In the genomic region with DNA sequence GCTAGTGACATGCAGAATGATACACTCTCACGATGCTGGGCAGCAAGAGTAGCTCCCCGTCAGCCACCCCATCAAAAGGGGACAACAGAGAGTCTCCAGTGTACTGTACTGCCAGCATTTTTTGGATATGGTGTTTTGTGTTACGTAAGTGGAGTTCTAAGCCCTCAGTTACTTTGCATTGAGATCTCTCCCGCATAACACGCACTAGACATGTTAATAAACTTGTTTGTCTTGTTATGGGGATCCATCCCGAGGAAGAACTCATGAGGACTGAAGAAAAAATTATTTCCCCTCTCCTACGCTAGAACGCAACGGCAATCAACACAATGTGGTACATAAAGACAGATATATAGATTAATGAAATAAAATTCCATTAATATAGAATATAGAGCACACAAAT, we compare ENCODE assay signal across 41 cellular contexts.
"Had no signal": no experiment of that assay in that cellular context is flagged by ENCODE, and none has a peak within 500 bp of the region (broad histone marks: within the 10 kb centered on the region; RNA-seq: fewer than 3 reads in every experiment).

No MANE protein-coding gene starts in this region.

- ATAC-seq: activated CD4-positive, CD25-positive, alpha-beta regulatory T cell treated with anti-CD3 and anti-CD28 coated beads, Interleukin-2, amount 50 U/mL, for 24 hours; activated CD8-positive, alpha-beta T cell treated with anti-CD3 and anti-CD28 coated beads for 36 hours; activated naive CD4-positive, alpha-beta T cell treated with anti-CD3 and anti-CD28 coated beads, Interleukin-2, amount 50 U/mL, for 72 hours; activated T-cell treated with anti-CD3 and anti-CD28 coated beads, Interleukin-2, amount 50 U/mL, for 4 hours; activated T-cell treated with anti-CD3 and anti-CD28 coated beads, Interleukin-2, amount 50 U/mL, for 72 hours; activated T-helper 17 cell treated with anti-CD3 and anti-CD28 coated beads, Interleukin-2, amount 50 U/mL, for 72 hours; body of pancreas had no signal

- DNase-seq: activated CD4-positive, alpha-beta memory T cell treated with anti-CD3 and anti-CD28 coated beads for 36 hours; activated CD4-positive, alpha-beta T cell treated with anti-CD3 and anti-CD28 coated beads for 1 hour; activated CD4-positive, alpha-beta T cell treated with anti-CD3 and anti-CD28 coated beads for 4 hours; activated CD4-positive, alpha-beta T cell treated with anti-CD3 and anti-CD28 coated beads, Interleukin-2, amount 10 ng/mL, durations not matched to agents 24 days and 14 days; activated CD4-positive, alpha-beta T cell treated with anti-CD3 and anti-CD28 coated beads, Interleukin-2, amount 50 U/mL, for 1 hour; activated CD4-positive, alpha-beta T cell treated with anti-CD3 and anti-CD28 coated beads, Interleukin-2, amount 50 U/mL, for 4 hours; activated CD4-positive, CD25-positive, alpha-beta regulatory T cell; activated CD8-positive, alpha-beta memory T cell treated with anti-CD3 and anti-CD28 coated beads, Interleukin-2, amount 50 U/mL, for 4 hours; activated CD8-positive, alpha-beta T cell treated with anti-CD3 and anti-CD28 coated beads for 36 hours; activated effector memory CD4-positive, alpha-beta T cell treated with anti-CD3 and anti-CD28 coated beads, Interleukin-2, amount 50 U/mL, for 16 hours; activated gamma-delta T cell treated with Interleukin-2 at 50 U/mL for 16 hours; activated naive CD4-positive, alpha-beta T cell; activated naive CD4-positive, alpha-beta T cell treated with anti-CD3 and anti-CD28 coated beads for 36 hours; activated naive CD4-positive, alpha-beta T cell treated with anti-CD3 and anti-CD28 coated beads, Interleukin-2, amount 50 U/mL, for 16 hours; activated naive CD8-positive, alpha-beta T cell treated with anti-CD3 and anti-CD28 coated beads for 36 hours; activated T-cell treated with anti-CD3 and anti-CD28 coated beads for 4 hours; activated T-cell treated with anti-CD3 and anti-CD28 coated beads, Interleukin-2, amount 50 U/mL, for 1 hour; activated T-cell treated with anti-CD3 and anti-CD28 coated beads, Interleukin-2, amount 50 U/mL, for 4 hours; activated T-cell treated with anti-CD3 and anti-CD28 coated beads, Interleukin-2, amount 50 U/mL, for 72 hours; adrenal gland; amniotic stem cell; aorta; body of pancreas; brain microvascular endothelial cell; caudate nucleus; cerebellar nuclear complex; T-helper 1 cell; T-helper 2 cell; T-helper 9 cell had no signal

- H3K9me3 ChIP-seq: adrenal gland, body of pancreas had no signal

- H3K27ac ChIP-seq: adrenal gland, body of pancreas, brain microvascular endothelial cell, cardiac muscle cell, VCaP had no signal

- H3K4me3 ChIP-seq: adrenal gland, body of pancreas, cardiac muscle cell had no signal

- H3K4me1 ChIP-seq: adrenal gland, body of pancreas had no signal

- H3K27me3 Mint-ChIP-seq: activated CD4-positive, alpha-beta memory T cell treated with anti-CD3 and anti-CD28 coated beads for 36 hours; activated CD4-positive, alpha-beta T cell treated with anti-CD3 and anti-CD28 coated beads, Interleukin-2, amount 10 ng/mL, durations not matched to agents 24 days and 14 days; activated CD8-positive, alpha-beta T cell treated with anti-CD3 and anti-CD28 coated beads for 36 hours; activated naive CD8-positive, alpha-beta T cell treated with anti-CD3 and anti-CD28 coated beads for 36 hours; activated T-helper 17 cell treated with anti-CD3 and anti-CD28 coated beads, Interleukin-2, amount 50 U/mL, for 72 hours; central memory CD8-positive, alpha-beta T cell had no signal

- H3K4me3 Mint-ChIP-seq: activated CD4-positive, alpha-beta memory T cell treated with anti-CD3 and anti-CD28 coated beads for 36 hours; activated CD4-positive, alpha-beta T cell treated with anti-CD3 and anti-CD28 coated beads, Interleukin-2, amount 10 ng/mL, durations not matched to agents 24 days and 14 days; activated CD8-positive, alpha-beta T cell treated with anti-CD3 and anti-CD28 coated beads for 36 hours; activated naive CD4-positive, alpha-beta T cell treated with anti-CD3 and anti-CD28 coated beads for 36 hours; activated naive CD8-positive, alpha-beta T cell treated with anti-CD3 and anti-CD28 coated beads for 36 hours; activated T-cell treated with anti-CD3 and anti-CD28 coated beads, Interleukin-2, amount 50 U/mL, for 4 hours; activated T-cell treated with anti-CD3 and anti-CD28 coated beads, Interleukin-2, amount 50 U/mL, for 72 hours; activated T-helper 1 cell treated with anti-CD3 and anti-CD28 coated beads, Interleukin-12 subunit alpha, Interleukin-12 subunit beta, Interleukin-2, Interleukin-4 antibody, amounts not matched to agents 30 ng/mL and 10 ng/mL and 1 ng/mL, durations not matched to agents 14 hours and 24 hours and 36 hours; activated T-helper 17 cell treated with anti-CD3 and anti-CD28 coated beads, Interleukin-2, amount 50 U/mL, for 72 hours; central memory CD8-positive, alpha-beta T cell; T-helper 1 cell treated with Interleukin-12 subunit alpha and Interleukin-12 subunit beta and Interleukin-4 antibody, amounts not matched to agents 30 μg/mL and 1 μg/mL, for 36 hours; T-helper 2 cell treated with Interferon-gamma antibody and Interleukin-4, amounts not matched to agents 5 μg/mL and 100 μg/mL, for 36 hours had no signal

- H3K9me3 Mint-ChIP-seq: activated CD4-positive, alpha-beta memory T cell treated with anti-CD3 and anti-CD28 coated beads for 36 hours; activated CD4-positive, alpha-beta T cell treated with anti-CD3 and anti-CD28 coated beads, Interleukin-2, amount 10 ng/mL, durations not matched to agents 24 days and 14 days; activated CD8-positive, alpha-beta T cell treated with anti-CD3 and anti-CD28 coated beads for 36 hours; activated naive CD4-positive, alpha-beta T cell treated with anti-CD3 and anti-CD28 coated beads for 36 hours; activated naive CD4-positive, alpha-beta T cell treated with anti-CD3 and anti-CD28 coated beads, Interleukin-2, amount 50 U/mL, for 72 hours; activated naive CD8-positive, alpha-beta T cell treated with anti-CD3 and anti-CD28 coated beads for 36 hours; activated T-cell treated with anti-CD3 and anti-CD28 coated beads, Interleukin-2, amount 50 U/mL, for 4 hours; activated T-cell treated with anti-CD3 and anti-CD28 coated beads, Interleukin-2, amount 50 U/mL, for 72 hours; activated T-helper 1 cell treated with anti-CD3 and anti-CD28 coated beads, Interleukin-12 subunit alpha, Interleukin-12 subunit beta, Interleukin-2, Interleukin-4 antibody, amounts not matched to agents 30 ng/mL and 10 ng/mL and 1 ng/mL, durations not matched to agents 14 hours and 24 hours and 36 hours; activated T-helper 17 cell treated with anti-CD3 and anti-CD28 coated beads, Interleukin-2, amount 50 U/mL, for 72 hours; central memory CD8-positive, alpha-beta T cell; T-helper 1 cell treated with Interleukin-12 subunit alpha and Interleukin-12 subunit beta and Interleukin-4 antibody, amounts not matched to agents 30 μg/mL and 1 μg/mL, for 36 hours; T-helper 2 cell treated with Interferon-gamma antibody and Interleukin-4, amounts not matched to agents 5 μg/mL and 100 μg/mL, for 36 hours had no signal

- H3K27me3 ChIP-seq: adrenal gland, body of pancreas, brain microvascular endothelial cell, cardiac muscle cell had no signal

- FAIRE-seq: astrocyte, bronchial epithelial cell, TTC549 had no signal

- H3K27ac Mint-ChIP-seq: activated CD4-positive, alpha-beta memory T cell treated with anti-CD3 and anti-CD28 coated beads for 36 hours; activated CD4-positive, alpha-beta T cell treated with anti-CD3 and anti-CD28 coated beads, Interleukin-2, amount 10 ng/mL, durations not matched to agents 24 days and 14 days; activated CD8-positive, alpha-beta T cell treated with anti-CD3 and anti-CD28 coated beads for 36 hours; activated naive CD4-positive, alpha-beta T cell treated with anti-CD3 and anti-CD28 coated beads for 36 hours; activated naive CD4-positive, alpha-beta T cell treated with anti-CD3 and anti-CD28 coated beads, Interleukin-2, amount 50 U/mL, for 72 hours; activated naive CD8-positive, alpha-beta T cell treated with anti-CD3 and anti-CD28 coated beads for 36 hours; activated T-cell treated with anti-CD3 and anti-CD28 coated beads, Interleukin-2, amount 50 U/mL, for 72 hours; activated T-helper 1 cell treated with anti-CD3 and anti-CD28 coated beads, Interleukin-12 subunit alpha, Interleukin-12 subunit beta, Interleukin-2, Interleukin-4 antibody, amounts not matched to agents 30 ng/mL and 10 ng/mL and 1 ng/mL, durations not matched to agents 14 hours and 24 hours and 36 hours; activated T-helper 17 cell treated with anti-CD3 and anti-CD28 coated beads, Interleukin-2, amount 50 U/mL, for 72 hours; T-helper 1 cell treated with Interleukin-12 subunit alpha and Interleukin-12 subunit beta and Interleukin-4 antibody, amounts not matched to agents 30 μg/mL and 1 μg/mL, for 36 hours; T-helper 2 cell treated with Interferon-gamma antibody and Interleukin-4, amounts not matched to agents 5 μg/mL and 100 μg/mL, for 36 hours had no signal

- H3K4me1 Mint-ChIP-seq: activated naive CD8-positive, alpha-beta T cell treated with anti-CD3 and anti-CD28 coated beads for 36 hours; activated T-helper 17 cell treated with anti-CD3 and anti-CD28 coated beads, Interleukin-2, amount 50 U/mL, for 72 hours had no signal
